In genomic region chr2:111705206-111705605, GRCh38 we compare ENCODE assay signal across 11 cellular contexts.
DNase-seq lines count a peak whose midpoint lies in the region; ATAC-seq and TF ChIP-seq lines count a peak whose summit lies in the region.
"Had no signal": no experiment of that assay in that cellular context is flagged by ENCODE, and none has a peak within 500 bp of the region (broad histone marks: within the 10 kb centered on the region; RNA-seq: fewer than 3 reads in every experiment).

No MANE protein-coding gene starts in this region.

- H3K4me1 ChIP-seq in psoas muscle (peaks cover 41% of the 10 kb centered on the region), prostate gland (replicated peaks) (no peaks in the 10 kb centered on the region)

- H3K36me3 Mint-ChIP-seq in activated CD4-positive, alpha-beta T cell treated with anti-CD3 and anti-CD28 coated beads, Interleukin-2, amount 10 ng/mL, durations not matched to agents 24 days and 14 days (ENCODE audit: low read depth) = peaks cover 3% of the 10 kb centered on the region
- H3K36me3 Mint-ChIP-seq in activated T-helper 17 cell treated with anti-CD3 and anti-CD28 coated beads, Interleukin-2, amount 50 U/mL, for 72 hours (ENCODE audit: low read depth) = no peaks in the 10 kb centered on the region
- no peaks in the 10 kb centered on the region for H3K36me3 Mint-ChIP-seq in HFFc6 (ENCODE audit: low read depth)
- H3K36me3 Mint-ChIP-seq: naive B cell had no signal

- ATAC-seq in HG03095 (IDR thresholded peaks at IDR 0.05; ENCODE audit: unreplicated experiment) (peak; percentile 45), psoas muscle (no peak)
- ATAC-seq in activated T-helper 17 cell treated with anti-CD3 and anti-CD28 coated beads, Interleukin-2, amount 50 U/mL, for 72 hours (replicated peaks) = no peak

- H3K36me3 ChIP-seq in psoas muscle (ENCODE audit: insufficient read depth in 1 of 2, low read depth in 1 of 2) (no peaks in the 10 kb centered on the region), prostate gland (no peaks in the 10 kb centered on the region)
- H3K36me3 ChIP-seq: esophagus muscularis mucosa, SJSA1 had no signal

- 73 to 84% (median 73%) methylated on average over 6 of the region's 6 CpGs for WGBS in psoas muscle, 3 donors
- WGBS in prostate gland = 82% methylated on average over 6 of the region's 6 CpGs

- H3K27me3 ChIP-seq in psoas muscle (ENCODE audit: insufficient read depth in 3 of 3, low read length in 2 of 3) = no peaks in the 10 kb centered on the region
- no peaks in the 10 kb centered on the region for H3K27me3 ChIP-seq in prostate gland (replicated peaks; ENCODE audit: insufficient read depth)
- H3K27me3 ChIP-seq: esophagus muscularis mucosa had no signal

- H3K9me3 ChIP-seq in psoas muscle (no peaks in the 10 kb centered on the region), prostate gland (no peaks in the 10 kb centered on the region)
- H3K9me3 ChIP-seq: esophagus muscularis mucosa, SJSA1 had no signal

- TF ChIP-seq CTCF in psoas muscle (IDR thresholded peaks at IDR 0.05) (no peak), prostate gland (IDR thresholded peaks at IDR 0.05) (no peak), HFFc6 (IDR thresholded peaks at IDR 0.05) (no peak)

- H3K4me3 ChIP-seq in psoas muscle = no peak overlapping the region
- no peak overlapping the region for H3K4me3 ChIP-seq in prostate gland
- H3K4me3 ChIP-seq: esophagus muscularis mucosa, SJSA1 had no signal

- H3K4me3 Mint-ChIP-seq in activated CD4-positive, alpha-beta T cell treated with anti-CD3 and anti-CD28 coated beads, Interleukin-2, amount 10 ng/mL, durations not matched to agents 24 days and 14 days = peak overlapping the region; percentile 61
- peak overlapping the region; percentile 40 for H3K4me3 Mint-ChIP-seq in activated T-helper 17 cell treated with anti-CD3 and anti-CD28 coated beads, Interleukin-2, amount 50 U/mL, for 72 hours
- H3K4me3 Mint-ChIP-seq in HFFc6 = no peak overlapping the region
- H3K4me3 Mint-ChIP-seq: naive B cell had no signal

- peak overlapping the region; percentile 91 for H3K27ac Mint-ChIP-seq in activated CD4-positive, alpha-beta T cell treated with anti-CD3 and anti-CD28 coated beads, Interleukin-2, amount 10 ng/mL, durations not matched to agents 24 days and 14 days
- H3K27ac Mint-ChIP-seq in activated T-helper 17 cell treated with anti-CD3 and anti-CD28 coated beads, Interleukin-2, amount 50 U/mL, for 72 hours = peak overlapping the region; percentile 82
- H3K27ac Mint-ChIP-seq in HFFc6 = no peak overlapping the region

- H3K27ac ChIP-seq in psoas muscle (peak overlapping the region; percentile 69), prostate gland (no peak overlapping the region)
- H3K27ac ChIP-seq: esophagus muscularis mucosa, SJSA1 had no signal

- peaks cover 62% of the 10 kb centered on the region for H3K4me1 Mint-ChIP-seq in activated CD4-positive, alpha-beta T cell treated with anti-CD3 and anti-CD28 coated beads, Interleukin-2, amount 10 ng/mL, durations not matched to agents 24 days and 14 days
- H3K4me1 Mint-ChIP-seq in activated T-helper 17 cell treated with anti-CD3 and anti-CD28 coated beads, Interleukin-2, amount 50 U/mL, for 72 hours = peaks cover 21% of the 10 kb centered on the region
- H3K4me1 Mint-ChIP-seq in HFFc6 (ENCODE audit: low read depth) = peaks cover 40% of the 10 kb centered on the region

- no peaks in the 10 kb centered on the region for H3K9me3 Mint-ChIP-seq in activated CD4-positive, alpha-beta T cell treated with anti-CD3 and anti-CD28 coated beads, Interleukin-2, amount 10 ng/mL, durations not matched to agents 24 days and 14 days
- no peaks in the 10 kb centered on the region for H3K9me3 Mint-ChIP-seq in activated T-helper 17 cell treated with anti-CD3 and anti-CD28 coated beads, Interleukin-2, amount 50 U/mL, for 72 hours
- H3K9me3 Mint-ChIP-seq in HFFc6 = no peaks in the 10 kb centered on the region
- H3K9me3 Mint-ChIP-seq: naive B cell had no signal

- no peak for DNase-seq in activated CD4-positive, alpha-beta T cell treated with anti-CD3 and anti-CD28 coated beads, Interleukin-2, amount 10 ng/mL, durations not matched to agents 24 days and 14 days
- no peak for DNase-seq in activated CD4-positive, alpha-beta T cell treated with anti-CD3 and anti-CD28 coated beads for 4 hours
- DNase-seq in psoas muscle = no peak
- DNase-seq in NCI-H2029 (lab: John Stamatoyannopoulos, UW) = no peak
- DNase-seq in prostate gland (ENCODE audit: low spot score) = no peak
- DNase-seq in HFFc6 = no peak
- DNase-seq: naive B cell had no signal

- TF ChIP-seq POLR2A in prostate gland (IDR thresholded peaks at IDR 0.05) = no peak

- intact Hi-C loops in activated CD4-positive, alpha-beta T cell treated with anti-CD3 and anti-CD28 coated beads, Interleukin-2, amount 10 ng/mL, durations not matched to agents 24 days and 14 days (cut with micrococcal nuclease) = loop anchor here (1.0 to 10.0 kb wide), 4 partner anchors 43 to 850 kb away; no protein-coding TSS in a partner anchor
- intact Hi-C loops in psoas muscle (cut with DNase I) (loop anchor here in 1 of 2 donors (10.0 kb wide), 1 partner anchor 80 kb away; no protein-coding TSS in a partner anchor), prostate gland (cut with DNase I) (no loop called here)

- no peaks in the 10 kb centered on the region for H3K27me3 Mint-ChIP-seq in activated CD4-positive, alpha-beta T cell treated with anti-CD3 and anti-CD28 coated beads, Interleukin-2, amount 10 ng/mL, durations not matched to agents 24 days and 14 days
- peaks cover 3% of the 10 kb centered on the region for H3K27me3 Mint-ChIP-seq in activated T-helper 17 cell treated with anti-CD3 and anti-CD28 coated beads, Interleukin-2, amount 50 U/mL, for 72 hours
- H3K27me3 Mint-ChIP-seq in HFFc6 (ENCODE audit: insufficient read depth) = peaks cover 31% of the 10 kb centered on the region
